Comparison of ENCODE assay signal across 15 cellular contexts in genomic region chr5:68319316-68320093, GRCh38.
A peak's percentile ranks its signal among the peaks of the same experiment; 100 is the strongest.
DNase-seq lines count a peak whose midpoint lies in the region; ATAC-seq and TF ChIP-seq lines count a peak whose summit lies in the region.
"Had no signal": no experiment of that assay in that cellular context is flagged by ENCODE, and none has a peak within 500 bp of the region (broad histone marks: within the 10 kb centered on the region; RNA-seq: fewer than 3 reads in every experiment).

No MANE protein-coding gene starts in this region.

- H3K14ac ChIP-seq in IMR-90 (replicated peaks; ENCODE audit: low read depth, low read length), result no peak overlapping the region; the same call in 1 of the 2 replicates

- no peak overlapping the region; a peak in 1 of 4 replicates for H4K8ac ChIP-seq in IMR-90 (ENCODE audit: low read depth in 2 of 2, low read length in 2 of 2)

- peak overlapping the region; percentile 24 for H2BK120ac ChIP-seq in IMR-90 (ENCODE audit: low read depth, low read length)

- H3K27me3 Mint-ChIP-seq in activated naive CD4-positive, alpha-beta T cell treated with anti-CD3 and anti-CD28 coated beads for 36 hours (ENCODE audit: low read depth), result peaks cover 2% of the 10 kb centered on the region

- H3K27ac Mint-ChIP-seq in activated naive CD4-positive, alpha-beta T cell treated with anti-CD3 and anti-CD28 coated beads for 36 hours, result no peak overlapping the region
- H3K27ac Mint-ChIP-seq: stimulated activated effector memory CD8-positive, alpha-beta T cell treated with anti-CD3 and anti-CD28 coated beads, Interleukin-12 subunit alpha, Interleukin-12 subunit beta, amount 100 ng/mL, for 72 hours had no signal

- no peaks in the 10 kb centered on the region; the same call in 1 of the 2 replicates for H3K9me3 ChIP-seq in IMR-90 (ENCODE audit: control insufficient read depth, insufficient read depth, low read length)
- H3K9me3 ChIP-seq: heart left ventricle, pancreas had no signal

- no peaks in the 10 kb centered on the region for H3K36me3 ChIP-seq in IMR-90 (ENCODE audit: control insufficient read depth, insufficient read depth, low read length)
- H3K36me3 ChIP-seq: heart left ventricle, pancreas had no signal

- no peaks in the 10 kb centered on the region for H3K27me3 ChIP-seq in IMR-90 (ENCODE audit: control insufficient read depth, insufficient read depth, low read length)
- H3K27me3 ChIP-seq: pancreas had no signal

- no peak for TF ChIP-seq RAD21 in IMR-90 (IDR thresholded peaks at IDR 0.05; ENCODE audit: low read length)

- H2BK20ac ChIP-seq in IMR-90 (ENCODE audit: low read depth, low read length), result no peak overlapping the region

- peak overlapping the region; percentile 58 for H3K4ac ChIP-seq in IMR-90 (ENCODE audit: low read depth, low read length)

- no peak overlapping the region for H4K5ac ChIP-seq in IMR-90 (ENCODE audit: low read depth, low read length)

- in situ Hi-C loops in IMR-90 (cut with MboI; ENCODE audit: low sequenced_read_pairs), result no loop called here

- H3K23ac ChIP-seq in IMR-90 (ENCODE audit: low read depth, low read length), result no peak overlapping the region

- no peak overlapping the region for H3K9ac ChIP-seq in IMR-90 (ENCODE audit: low read depth, low read length)

- H3K4me3 Mint-ChIP-seq in activated naive CD4-positive, alpha-beta T cell treated with anti-CD3 and anti-CD28 coated beads for 36 hours, result no peak overlapping the region
- H3K4me3 Mint-ChIP-seq: stimulated activated effector memory CD8-positive, alpha-beta T cell treated with anti-CD3 and anti-CD28 coated beads, Interleukin-12 subunit alpha, Interleukin-12 subunit beta, amount 100 ng/mL, for 72 hours had no signal

- no peak overlapping the region for H4K91ac ChIP-seq in IMR-90 (ENCODE audit: insufficient read depth, low read depth, low read length)

- H2AFZ ChIP-seq in IMR-90 (replicated peaks; ENCODE audit: low read length, poor library complexity), result peak overlapping the region; percentile 39

- POLR2A ChIA-PET in IMR-90 (lab: Charles Lee; ENCODE audit: unreplicated experiment), result no interaction called here

- H3K79me1 ChIP-seq in IMR-90 (ENCODE audit: low read depth in 1 of 2, low read length in 2 of 2), result no peaks in the 10 kb centered on the region

- H3K4me1 ChIP-seq in IMR-90 (ENCODE audit: control insufficient read depth, insufficient read depth, low read length), result peaks cover 5% of the 10 kb centered on the region; the same call in 1 of the 2 replicates
- H3K4me1 ChIP-seq: pancreas had no signal

- H2BK5ac ChIP-seq in IMR-90 (ENCODE audit: low read depth, low read length, poor library complexity, severe bottlenecking), result no peak overlapping the region

- 0 out of 3 replicates have a peak overlapping the region, but pooled peaks have one; percentile 3 for H2BK15ac ChIP-seq in IMR-90 (ENCODE audit: low read depth, low read length)

- H3K4me2 ChIP-seq in IMR-90 (ENCODE audit: low read depth, low read length), result no peak overlapping the region

- no peak overlapping the region for H3K18ac ChIP-seq in IMR-90 (ENCODE audit: low read depth, low read length)

- no peaks in the 10 kb centered on the region for H4K20me1 ChIP-seq in IMR-90 (ENCODE audit: insufficient read depth, low read length)

- H3K36me3 Mint-ChIP-seq in activated naive CD4-positive, alpha-beta T cell treated with anti-CD3 and anti-CD28 coated beads for 36 hours (ENCODE audit: low read depth), result no peaks in the 10 kb centered on the region
- H3K36me3 Mint-ChIP-seq: stimulated activated effector memory CD8-positive, alpha-beta T cell treated with anti-CD3 and anti-CD28 coated beads, Interleukin-12 subunit alpha, Interleukin-12 subunit beta, amount 100 ng/mL, for 72 hours had no signal

- H2AK5ac ChIP-seq in IMR-90 (ENCODE audit: low read depth, low read length), result peak overlapping the region; percentile 25; the same call in 1 of the 2 replicates

- H3K9me3 Mint-ChIP-seq in activated naive CD4-positive, alpha-beta T cell treated with anti-CD3 and anti-CD28 coated beads for 36 hours, result no peaks in the 10 kb centered on the region
- H3K9me3 Mint-ChIP-seq: stimulated activated effector memory CD8-positive, alpha-beta T cell treated with anti-CD3 and anti-CD28 coated beads, Interleukin-12 subunit alpha, Interleukin-12 subunit beta, amount 100 ng/mL, for 72 hours had no signal

- TF ChIP-seq POLR2A in IMR-90 (IDR thresholded peaks at IDR 0.05; ENCODE audit: low read depth, low read length), result no peak

- peak; percentile 49 for DNase-seq in AG08395 (ENCODE audit: low spot score)
- peak; percentile 74 for DNase-seq in IMR-90
- peak; percentile 48 to 66 for DNase-seq in cardiac fibroblast (ENCODE audit: low read depth in 2 of 2)
- peak; percentile 88 for DNase-seq in kidney glomerular epithelial cell (lab: John Stamatoyannopoulos, UW)
- DNase-seq in activated naive CD4-positive, alpha-beta T cell treated with anti-CD3 and anti-CD28 coated beads for 36 hours, result no peak
- no peak for DNase-seq in activated T-cell treated with anti-CD3 and anti-CD28 coated beads for 4 hours
- DNase-seq in NCI-H748 (lab: John Stamatoyannopoulos, UW; ENCODE audit: unreplicated experiment), result no peak
- DNase-seq: activated naive CD4-positive, alpha-beta T cell treated with anti-CD3 and anti-CD28 coated beads, Interleukin-2, amount 50 U/mL, for 16 hours; heart left ventricle; MM.1S; pancreas; T-helper 9 cell had no signal

- intact Hi-C loops in IMR-90 (cut with micrococcal nuclease), result loop anchor here (10.0 kb wide), 1 partner anchor 235 kb away; no protein-coding TSS in a partner anchor
- intact Hi-C loops in activated naive CD4-positive, alpha-beta T cell treated with anti-CD3 and anti-CD28 coated beads for 36 hours (cut with micrococcal nuclease), result no loop called here

- no peak overlapping the region for H3K27ac ChIP-seq in IMR-90 (ENCODE audit: insufficient read depth, low read length)
- H3K27ac ChIP-seq: heart left ventricle, pancreas had no signal

- CTCF ChIA-PET in IMR-90 (lab: Yijun Ruan, JAX), result interaction anchor here (1.0 to 1.7 kb wide), 2 partner anchors 18 to 33 kb away, joined by 5 to 7 read pairs; no protein-coding TSS in a partner anchor
- CTCF ChIA-PET in activated naive CD4-positive, alpha-beta T cell treated with anti-CD3 and anti-CD28 coated beads for 36 hours (lab: Charles Lee), result interaction anchor here (1.2 kb wide), 1 partner anchor 1987 kb away, joined by 3 read pairs; no protein-coding TSS in a partner anchor

- ATAC-seq in IMR-90 (ENCODE audit: low read depth) (peak; percentile 82), GM19023 (IDR thresholded peaks at IDR 0.05; ENCODE audit: unreplicated experiment) (no peak)
- ATAC-seq: pancreas; stimulated activated effector memory CD8-positive, alpha-beta T cell treated with anti-CD3 and anti-CD28 coated beads, Interleukin-12 subunit alpha, Interleukin-12 subunit beta, amount 100 ng/mL, for 72 hours had no signal

- H3K9me1 ChIP-seq in IMR-90 (ENCODE audit: insufficient read depth, low read length), result peaks cover 3% of the 10 kb centered on the region

- WGBS in IMR-90 (ENCODE audit: extremely low coverage in 2 of 2, insufficient read length in 1 of 2), 2 experiments, result 0% methylated on average over 1 of the region's 6 CpGs; no CpG with 5 or more reads in 1 of the 2 experiments

- BruUV-seq in IMR-90 (replicated peaks; lab: Mats Ljungman, UMichigan), result no TSS peak

- no peak overlapping the region for H3K56ac ChIP-seq in IMR-90 (ENCODE audit: extremely low read depth, insufficient read depth, low read length)

- dilution Hi-C loops in IMR-90 (cut with HindIII; ENCODE audit: low sequenced_read_pairs, unreplicated experiment), result no loop called here

- no peak overlapping the region for H2AK9ac ChIP-seq in IMR-90 (replicated peaks; ENCODE audit: low read depth, low read length, poor library complexity)

- peaks cover 11% of the 10 kb centered on the region for H3K4me1 Mint-ChIP-seq in activated naive CD4-positive, alpha-beta T cell treated with anti-CD3 and anti-CD28 coated beads for 36 hours (ENCODE audit: low read depth)

- H3K4me3 ChIP-seq in IMR-90 (ENCODE audit: insufficient read depth, low read depth, low read length), result no peak overlapping the region
- H3K4me3 ChIP-seq in cardiac fibroblast (replicated peaks in 1 of 2; ENCODE audit: low read depth in 2 of 2, low read length in 2 of 2), result no peak overlapping the region
- H3K4me3 ChIP-seq: heart left ventricle, lung, pancreas had no signal

- no peak for TF ChIP-seq CTCF in IMR-90 (conservative IDR thresholded peaks at IDR 0.05; ENCODE audit: low read depth, low read length)
- TF ChIP-seq CTCF in cardiac fibroblast (IDR thresholded peaks at IDR 0.05; ENCODE audit: low read depth, low read length), result no peak

TF ChIP-seq in IMR-90, 13 proteins besides CTCF, POLR2A, EP300 and RAD21:
- TF ChIP-seq BHLHE40 (IDR thresholded peaks at IDR 0.05; ENCODE audit: low read depth, low read length) (peak; percentile 67), RFX5 (IDR thresholded peaks at IDR 0.05; ENCODE audit: low read depth, low read length) (no peak), USF2 (IDR thresholded peaks at IDR 0.05; ENCODE audit: low read depth, low read length) (no peak), MAZ (IDR thresholded peaks at IDR 0.05; ENCODE audit: borderline replicate concordance, low read depth, low read length) (no peak), CHD1 (IDR thresholded peaks at IDR 0.05; ENCODE audit: low read depth, low read length) (no peak), FOS (IDR thresholded peaks at IDR 0.05; ENCODE audit: low read depth, low read length) (peak; percentile 38; the same call in 1 of the 2 replicates)

Comparison
In these comparisons a context has a peak if more than half of its experiments do, and no peak if none do; other contexts are left out.
1. DNase-seq: peak in AG08395 (single experiment), IMR-90 (single experiment), cardiac fibroblast (2 of 2) and kidney glomerular epithelial cell (single experiment); none in activated naive CD4-positive, alpha-beta T cell treated with anti-CD3 and anti-CD28 coated beads for 36 hours (single experiment), activated T-cell treated with anti-CD3 and anti-CD28 coated beads for 4 hours (single experiment) and NCI-H748 (single experiment).